Comparison of ENCODE assay signal across 7 cellular contexts in the genomic region with DNA sequence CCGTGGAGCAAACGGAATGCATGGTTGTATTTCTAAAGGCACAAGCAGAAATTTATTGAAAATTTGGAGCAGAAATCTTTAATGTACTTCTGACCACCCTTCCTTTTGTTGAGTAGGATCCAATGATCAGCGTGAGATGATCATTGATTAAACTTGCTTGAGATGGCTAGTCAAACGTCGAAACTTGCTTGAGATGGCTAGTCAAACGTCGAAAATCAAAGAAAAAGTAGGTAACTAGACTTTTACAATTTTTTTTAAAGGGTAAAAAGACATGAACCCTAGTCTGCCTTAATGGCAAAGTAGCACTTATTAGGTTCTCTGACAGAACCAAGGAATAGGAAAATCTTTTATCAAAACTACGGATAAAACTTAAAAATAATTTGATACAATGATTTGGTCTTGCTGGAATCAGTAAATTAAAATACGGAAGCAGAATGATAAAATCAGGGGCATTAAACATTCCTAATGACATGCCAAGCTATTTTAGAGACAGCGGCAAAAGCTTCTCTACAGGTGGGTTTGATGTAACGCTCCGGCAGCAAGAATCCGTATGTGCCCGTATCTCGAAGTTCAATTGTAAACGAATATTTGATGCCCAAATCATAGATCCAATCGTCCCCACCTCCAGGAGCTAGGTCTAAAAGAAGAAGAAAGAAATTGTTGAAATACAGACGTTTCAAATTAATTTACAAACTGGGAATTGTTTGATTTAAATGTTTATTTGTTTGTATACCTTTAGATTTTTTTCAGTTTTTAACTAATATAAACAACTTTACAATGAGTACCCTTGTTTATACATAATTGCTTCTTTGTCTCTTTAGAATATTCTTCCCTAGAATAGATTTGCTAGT. TPM values are rescaled to one million over a fixed set of nuclear protein-coding genes. Genes with fewer than 3 reads are reported as not detected.
DNase-seq lines count a peak whose midpoint lies in the region; ATAC-seq and TF ChIP-seq lines count a peak whose summit lies in the region.

No MANE protein-coding gene starts in this region.

- H3K4me1 Mint-ChIP-seq in activated T-helper 17 cell treated with anti-CD3 and anti-CD28 coated beads, Interleukin-2, amount 50 U/mL, for 72 hours = peaks cover 18% of the 10 kb centered on the region
- peaks cover 18% of the 10 kb centered on the region for H3K4me1 Mint-ChIP-seq in stimulated activated naive CD8-positive, alpha-beta T cell treated with anti-CD3 and anti-CD28 coated beads, Interleukin-15, amount 100 ng/mL, for 72 hours

- peak overlapping the region; percentile 69 for H3K4me3 ChIP-seq in HL-60 (replicated peaks; ENCODE audit: insufficient read depth, low read length)
- peak overlapping the region; percentile 82 for H3K4me3 ChIP-seq in iPS-18c (ENCODE audit: insufficient read depth, low read depth, low read length)

- no peak for TF ChIP-seq CTCF in HL-60 (IDR thresholded peaks at IDR 0.05; ENCODE audit: insufficient read depth, low read length)
- no peak for TF ChIP-seq CTCF in omental fat pad (IDR thresholded peaks at IDR 0.05)

- H3K9me3 Mint-ChIP-seq in activated T-helper 17 cell treated with anti-CD3 and anti-CD28 coated beads, Interleukin-2, amount 50 U/mL, for 72 hours = no peaks in the 10 kb centered on the region
- no peaks in the 10 kb centered on the region for H3K9me3 Mint-ChIP-seq in stimulated activated naive CD8-positive, alpha-beta T cell treated with anti-CD3 and anti-CD28 coated beads, Interleukin-15, amount 100 ng/mL, for 72 hours

- no peaks in the 10 kb centered on the region for H3K9me3 ChIP-seq in iPS-18c (ENCODE audit: control insufficient read depth, insufficient read depth, low read length)

- peak overlapping the region; percentile 98 for H3K4me3 Mint-ChIP-seq in activated T-helper 17 cell treated with anti-CD3 and anti-CD28 coated beads, Interleukin-2, amount 50 U/mL, for 72 hours
- H3K4me3 Mint-ChIP-seq in stimulated activated naive CD8-positive, alpha-beta T cell treated with anti-CD3 and anti-CD28 coated beads, Interleukin-15, amount 100 ng/mL, for 72 hours = peak overlapping the region; percentile 94 to 96

- ATAC-seq in activated T-helper 17 cell treated with anti-CD3 and anti-CD28 coated beads, Interleukin-2, amount 50 U/mL, for 72 hours (replicated peaks) = no peak
- no peak for ATAC-seq in stimulated activated naive CD8-positive, alpha-beta T cell treated with anti-CD3 and anti-CD28 coated beads, Interleukin-15, amount 100 ng/mL, for 72 hours
- no peak for ATAC-seq in GM18873 (IDR thresholded peaks at IDR 0.05; ENCODE audit: low FRiP score, unreplicated experiment)
- no peak for ATAC-seq in GM21825 (IDR thresholded peaks at IDR 0.05; ENCODE audit: unreplicated experiment)
- no peak for ATAC-seq in omental fat pad (ENCODE audit: low FRiP score)

- no peaks in the 10 kb centered on the region for H3K36me3 Mint-ChIP-seq in activated T-helper 17 cell treated with anti-CD3 and anti-CD28 coated beads, Interleukin-2, amount 50 U/mL, for 72 hours (ENCODE audit: low read depth)

- peak overlapping the region; percentile 91 for H3K27ac Mint-ChIP-seq in activated T-helper 17 cell treated with anti-CD3 and anti-CD28 coated beads, Interleukin-2, amount 50 U/mL, for 72 hours
- peak overlapping the region in 1 of 2 donors; percentile 100 for H3K27ac Mint-ChIP-seq in stimulated activated naive CD8-positive, alpha-beta T cell treated with anti-CD3 and anti-CD28 coated beads, Interleukin-15, amount 100 ng/mL, for 72 hours

- DNase-seq in HL-60 (ENCODE audit: low read depth in 1 of 2, low spot score in 1 of 2) (no peak), omental fat pad (ENCODE audit: low spot score) (no peak)
- no peak for DNase-seq in stimulated activated naive CD8-positive, alpha-beta T cell treated with anti-CD3 and anti-CD28 coated beads, Interleukin-15, amount 100 ng/mL, for 72 hours

- no peak overlapping the region for H3K27ac ChIP-seq in HL-60 (replicated peaks)

- H3K27me3 ChIP-seq in HL-60 (ENCODE audit: insufficient read depth, poor library complexity, severe bottlenecking) = no peaks in the 10 kb centered on the region

- H3K27me3 Mint-ChIP-seq in activated T-helper 17 cell treated with anti-CD3 and anti-CD28 coated beads, Interleukin-2, amount 50 U/mL, for 72 hours = peaks cover 7% of the 10 kb centered on the region
- peaks cover 6% of the 10 kb centered on the region for H3K27me3 Mint-ChIP-seq in stimulated activated naive CD8-positive, alpha-beta T cell treated with anti-CD3 and anti-CD28 coated beads, Interleukin-15, amount 100 ng/mL, for 72 hours

RNA-seq across cellular contexts. Expression of gene ZC3H13, which starts 0.8 kb away (rescaled TPM):
- total RNA-seq in activated T-helper 17 cell treated with anti-CD3 and anti-CD28 coated beads, Interleukin-2, amount 50 U/mL, for 72 hours = 10 to 100 TPM; 33.4 to 46.9 TPM
- total RNA-seq in omental fat pad = 10 to 100 TPM; 22.7 to 49.0 (median 24.9) TPM

RNA-seq across cellular contexts. Expression of gene CPB2, which starts 51.4 kb away (rescaled TPM):
- total RNA-seq in activated T-helper 17 cell treated with anti-CD3 and anti-CD28 coated beads, Interleukin-2, amount 50 U/mL, for 72 hours = not detected
- total RNA-seq in omental fat pad = not detected
